In genomic region chrX:5726246-5726645, GRCh38 we compare ENCODE assay signal across 19 cellular contexts.
DNase-seq lines count a peak whose midpoint lies in the region; ATAC-seq and TF ChIP-seq lines count a peak whose summit lies in the region.
"Had no signal": no experiment of that assay in that cellular context is flagged by ENCODE, and none has a peak within 500 bp of the region (broad histone marks: within the 10 kb centered on the region; RNA-seq: fewer than 3 reads in every experiment).

No MANE protein-coding gene starts in this region.

- TF ChIP-seq CTCF in ascending aorta (IDR thresholded peaks at IDR 0.05): no peak

- ATAC-seq in left ventricle myocardium superior (peak; percentile 41), Right ventricle myocardium inferior (no peak), HG03095 (IDR thresholded peaks at IDR 0.05; ENCODE audit: unreplicated experiment) (no peak)
- ATAC-seq: activated CD8-positive, alpha-beta T cell treated with anti-CD3 and anti-CD28 coated beads, Interleukin-2, amount 10 ng/mL, durations not matched to agents 7 days and 5 days; CD8-positive, alpha-beta T cell; psoas muscle; stimulated activated naive CD8-positive, alpha-beta T cell treated with anti-CD3 and anti-CD28 coated beads, Interleukin-15, amount 100 ng/mL, for 72 hours had no signal

- H3K27me3 ChIP-seq in subcutaneous abdominal adipose tissue (ENCODE audit: control insufficient read depth in 5 of 5, insufficient read depth in 4 of 5, low read length in 5 of 5) (no peaks in the 10 kb centered on the region), ascending aorta (no peaks in the 10 kb centered on the region)
- H3K27me3 ChIP-seq: esophagus muscularis mucosa had no signal

- H3K9me3 ChIP-seq in subcutaneous abdominal adipose tissue (ENCODE audit: control insufficient read depth in 5 of 5, low read length in 5 of 5) (peaks cover 0 to 3% (median 0%) of the 10 kb centered on the region in 5 donors), ascending aorta (no peaks in the 10 kb centered on the region)
- H3K9me3 ChIP-seq: esophagus muscularis mucosa, psoas muscle had no signal

- H3K4me1 ChIP-seq in subcutaneous abdominal adipose tissue (ENCODE audit: control insufficient read depth in 5 of 5, insufficient read depth in 5 of 5, low read length in 5 of 5): no peaks in the 10 kb centered on the region
- H3K4me1 ChIP-seq in ascending aorta: no peaks in the 10 kb centered on the region
- H3K4me1 ChIP-seq: esophagus muscularis mucosa, psoas muscle had no signal

- DNase-seq in left ventricle myocardium superior (no peak), Right ventricle myocardium inferior (ENCODE audit: missing footprints) (no peak), RKO (ENCODE audit: low spot score) (peak; percentile 21), globus pallidus (ENCODE audit: low spot score) (peak; percentile 28), NCI-H1694 treated with DMSO at 0.1 percent for 48 hours (lab: John Stamatoyannopoulos, UW) (no peak), ascending aorta (ENCODE audit: low spot score in 2 of 2) (no peak)
- DNase-seq: activated CD8-positive, alpha-beta T cell treated with anti-CD3 and anti-CD28 coated beads, Interleukin-2, amount 10 ng/mL, durations not matched to agents 7 days and 5 days; activated naive CD8-positive, alpha-beta T cell treated with anti-CD3 and anti-CD28 coated beads, Interleukin-2, amount 10 ng/mL, durations not matched to agents 7 days and 5 days; CD8-positive, alpha-beta T cell; DMS79; IMR-90; NCI-H1105; NCI-H69; psoas muscle; stimulated activated naive CD8-positive, alpha-beta T cell treated with anti-CD3 and anti-CD28 coated beads, Interleukin-15, amount 100 ng/mL, for 72 hours; WERI-Rb-1 had no signal

- intact Hi-C loops in left ventricle myocardium superior (cut with micrococcal nuclease): no loop called here
- intact Hi-C loops in Right ventricle myocardium inferior (cut with DNase I): no loop called here
- intact Hi-C loops in ascending aorta (cut with DNase I): no loop called here

- no peak overlapping the region for H3K9ac ChIP-seq in subcutaneous abdominal adipose tissue (ENCODE audit: low read length in 5 of 5)

- H3K27ac ChIP-seq in subcutaneous abdominal adipose tissue (ENCODE audit: low read depth, low read length) (no peak overlapping the region), ascending aorta (no peak overlapping the region)
- H3K27ac ChIP-seq: esophagus muscularis mucosa, psoas muscle, WERI-Rb-1 had no signal

- H3K36me3 ChIP-seq in subcutaneous abdominal adipose tissue (ENCODE audit: control insufficient read depth in 5 of 5, insufficient read depth in 5 of 5, low read length in 5 of 5) (no peaks in the 10 kb centered on the region), ascending aorta (no peaks in the 10 kb centered on the region)
- H3K36me3 ChIP-seq: esophagus muscularis mucosa, WERI-Rb-1 had no signal

- peak overlapping the region in 4 of 5 donors; percentile 2 to 49 (median 46) for H3K4me3 ChIP-seq in subcutaneous abdominal adipose tissue (ENCODE audit: low read depth in 1 of 5, low read length in 5 of 5)
- no peak overlapping the region for H3K4me3 ChIP-seq in ascending aorta
- H3K4me3 ChIP-seq: psoas muscle had no signal

Comparison
In these comparisons a context has a peak if more than half of its experiments do, and no peak if none do; other contexts are left out.
1. DNase-seq: peak in RKO (single experiment) and globus pallidus (single experiment); none in left ventricle myocardium superior (single experiment), Right ventricle myocardium inferior (single experiment), NCI-H1694 treated with DMSO at 0.1 percent for 48 hours (single experiment) and ascending aorta (0 of 2).
2. H3K4me3 ChIP-seq: peak in subcutaneous abdominal adipose tissue (4 of 5); none in ascending aorta (0 of 2).